In genomic region chr19:12722566-12723382, GRCh38 we compare ENCODE assay signal across 1 cellular context.
TF ChIP-seq lines count a peak whose summit lies in the region.

No MANE protein-coding gene starts in this region.

TF ChIP-seq in HepG2, 621 proteins besides CTCF, POLR2A, EP300 and RAD21 (continued from another document and continues in another):
- TF ChIP-seq KIAA2018 (CRISPR knock-in tag; IDR thresholded peaks at IDR 0.05; ENCODE audit: borderline replicate concordance) (no peak), SIN3B (IDR thresholded peaks at IDR 0.05; ENCODE audit: low read length) (peak; percentile 57; the same call in 1 of the 2 replicates), ZNF800 (CRISPR knock-in tag; IDR thresholded peaks at IDR 0.05) (0 out of 2 replicates have a peak, but pooled peaks have one; percentile 12), ZNF563 (CRISPR knock-in tag; IDR thresholded peaks at IDR 0.05) (no peak), ZNF251 (CRISPR knock-in tag; IDR thresholded peaks at IDR 0.05) (no peak), SMARCC2 (IDR thresholded peaks at IDR 0.05) (no peak), DZIP1 (CRISPR knock-in tag; IDR thresholded peaks at IDR 0.05) (no peak), ZNF589 (CRISPR knock-in tag; conservative IDR thresholded peaks at IDR 0.05) (no peak), KAT2B (IDR thresholded peaks at IDR 0.05; ENCODE audit: borderline replicate concordance, low read depth, low read length) (no peak), TMF1 (CRISPR knock-in tag; IDR thresholded peaks at IDR 0.05; ENCODE audit: low read depth) (peak; percentile 19; the same call in 1 of the 2 replicates), ZNF432 (CRISPR knock-in tag; IDR thresholded peaks at IDR 0.05; ENCODE audit: borderline replicate concordance) (no peak), ATF7 (IDR thresholded peaks at IDR 0.05) (no peak), ATF7 (CRISPR knock-in tag; IDR thresholded peaks at IDR 0.05) (no peak; the same call in 1 of the 2 replicates), ZNF10 (CRISPR knock-in tag; IDR thresholded peaks at IDR 0.05; ENCODE audit: borderline replicate concordance, low read depth) (no peak), ZFP36L2 (CRISPR knock-in tag; IDR thresholded peaks at IDR 0.05) (no peak), ZSCAN22 (CRISPR knock-in tag; IDR thresholded peaks at IDR 0.05) (no peak), TFE3 (CRISPR knock-in tag; IDR thresholded peaks at IDR 0.05) (peak; percentile 93), SOX13 (IDR thresholded peaks at IDR 0.05) (no peak), SOX13 (CRISPR knock-in tag; conservative IDR thresholded peaks at IDR 0.05 in 1 of 2, IDR thresholded peaks at IDR 0.05 in 1 of 2) (peak in 1 of 2 experiments; percentile 40; a peak in 1 of 4 replicates), KLF12 (CRISPR knock-in tag; IDR thresholded peaks at IDR 0.05; ENCODE audit: borderline replicate concordance) (no peak), CENPX (CRISPR knock-in tag; IDR thresholded peaks at IDR 0.05) (no peak), CEBPG (CRISPR knock-in tag; IDR thresholded peaks at IDR 0.05) (peak; percentile 67), AHR (CRISPR knock-in tag; IDR thresholded peaks at IDR 0.05) (no peak), RFX5 (IDR thresholded peaks at IDR 0.05; ENCODE audit: low read depth, low read length) (no peak), ZNF660 (CRISPR knock-in tag; IDR thresholded peaks at IDR 0.05; ENCODE audit: borderline replicate concordance, low read depth) (no peak), SNAI1 (CRISPR knock-in tag; IDR thresholded peaks at IDR 0.05; ENCODE audit: borderline replicate concordance) (no peak), LBX2 (CRISPR knock-in tag; IDR thresholded peaks at IDR 0.05; ENCODE audit: borderline replicate concordance) (no peak), PREB (CRISPR knock-in tag; IDR thresholded peaks at IDR 0.05) (no peak), ZNF180 (CRISPR knock-in tag; IDR thresholded peaks at IDR 0.05; ENCODE audit: borderline replicate concordance, low read depth) (no peak), ZNF546 (CRISPR knock-in tag; conservative IDR thresholded peaks at IDR 0.05) (no peak), NFE2L1 (CRISPR knock-in tag; IDR thresholded peaks at IDR 0.05; ENCODE audit: borderline replicate concordance) (no peak), U2AF2 (IDR thresholded peaks at IDR 0.05; ENCODE audit: low read depth, low read length) (peak; percentile 94), ZNF740 (CRISPR knock-in tag; IDR thresholded peaks at IDR 0.05) (no peak), ZNF513 (CRISPR knock-in tag; conservative IDR thresholded peaks at IDR 0.05) (no peak), NR2C2 (CRISPR knock-in tag; IDR thresholded peaks at IDR 0.05; ENCODE audit: borderline replicate concordance) (peak; percentile 82), NFIB (CRISPR knock-in tag; IDR thresholded peaks at IDR 0.05; ENCODE audit: borderline replicate concordance) (no peak), ZNF883 (CRISPR knock-in tag; IDR thresholded peaks at IDR 0.05; ENCODE audit: not compliant biosample characterization) (no peak), HIVEP1 (CRISPR knock-in tag; IDR thresholded peaks at IDR 0.05) (no peak), ZNF841 (CRISPR knock-in tag; IDR thresholded peaks at IDR 0.05; ENCODE audit: borderline replicate concordance) (no peak), ZNF687 (CRISPR knock-in tag; IDR thresholded peaks at IDR 0.05) (peak; percentile 56; the same call in 1 of the 2 replicates)
